Comparison of ENCODE assay signal across 1 cellular context in the genomic region with DNA sequence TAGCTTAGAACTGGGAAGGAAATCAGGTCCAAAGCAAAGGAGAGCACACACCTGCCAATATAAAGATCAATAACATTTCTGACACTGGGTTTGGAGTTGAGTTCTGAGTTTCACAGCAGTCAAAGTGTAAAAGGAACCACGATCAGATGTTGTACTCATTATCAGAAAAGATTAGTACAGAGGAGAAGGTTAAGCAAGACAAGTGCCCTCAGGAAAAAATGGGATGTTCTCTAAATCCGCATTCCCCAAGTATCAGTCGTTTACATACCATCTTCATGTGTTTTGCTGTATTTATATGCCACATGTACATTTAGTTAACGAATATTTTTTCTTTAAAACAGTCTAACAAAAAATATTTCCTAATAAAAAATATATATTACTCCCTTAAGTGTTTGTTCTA.
TF ChIP-seq lines count a peak whose summit lies in the region.

No MANE protein-coding gene starts in this region.

TF ChIP-seq in SK-N-SH, 30 proteins besides CTCF, POLR2A, EP300 and RAD21 (continued from another document):
- TF ChIP-seq NRF1 (IDR thresholded peaks at IDR 0.05; ENCODE audit: low read depth, low read length) (no peak), SMC3 (IDR thresholded peaks at IDR 0.05; ENCODE audit: low read depth, low read length) (no peak)
